8 cellular contexts compared by ENCODE assay signal in genomic region chr11:66288866-66289547, GRCh38. TPM values are rescaled to one million over a fixed set of nuclear protein-coding genes. Genes with fewer than 3 reads are reported as not detected.
A peak's percentile ranks its signal among the peaks of the same experiment; 100 is the strongest.
DNase-seq lines count a peak whose midpoint lies in the region; ATAC-seq and TF ChIP-seq lines count a peak whose summit lies in the region.

Gene YIF1A (minus strand): TSS chr11:66289143. CDS start chr11:66288985, 158 bp downstream.

- H3K27ac ChIP-seq in caudate nucleus (ENCODE audit: low read depth, low read length) (peak within 1 kb of the TSS; percentile 95), smooth muscle cell (ENCODE audit: low read depth) (peak within 1 kb of the TSS; percentile 93)

- H3K4me1 Mint-ChIP-seq in activated B cell treated with CpG ODN at 0.5 μM for 24 hours: peaks cover 31% of the 10 kb centered on the region

- peaks cover 15% of the 10 kb centered on the region for H3K4me1 ChIP-seq in smooth muscle cell (ENCODE audit: low read depth)

- CTCF ChIA-PET in activated B cell treated with CpG ODN at 0.5 μM for 24 hours (lab: Charles Lee): interaction anchor here (0.7 to 1.7 kb wide), 3 partner anchors 23 to 244 kb away, joined by 3 to 10 read pairs (median 3); no protein-coding TSS in a partner anchor

- peak within 1 kb of the TSS; percentile 89 for H3K4me3 Mint-ChIP-seq in activated B cell treated with CpG ODN at 0.5 μM for 24 hours

- WGBS in smooth muscle cell (ENCODE audit: low lambda C conversion rate): under 1% methylated on average over 54 of the region's 74 CpGs

- peaks cover 35% of the 10 kb centered on the region for H3K27me3 ChIP-seq in smooth muscle cell (ENCODE audit: low read depth)

- H3K4me2 ChIP-seq in smooth muscle cell: peak within 1 kb of the TSS; percentile 86

- in situ Hi-C loops in GM18951 (cut with MboI; ENCODE audit: low sequenced_read_pairs, unreplicated experiment): no loop called here

- peak within 1 kb of the TSS; percentile 90 for H3K9ac ChIP-seq in smooth muscle cell (ENCODE audit: low read depth)

- DNase-seq in AG08395 (ENCODE audit: low spot score): peak; percentile 100
- DNase-seq in NCI-H345 (lab: John Stamatoyannopoulos, UW): peak; percentile 99
- peak; percentile 93 for DNase-seq in activated B cell treated with CpG ODN at 0.5 μM for 24 hours
- peak; percentile 88 to 100 (median 99) for DNase-seq in caudate nucleus (lab: John Stamatoyannopoulos, UW)
- DNase-seq in iPS-NIHi7 (ENCODE audit: extremely low spot score): peak; percentile 100
- DNase-seq in smooth muscle cell (lab: John Stamatoyannopoulos, UW; ENCODE audit: unreplicated experiment): peak; percentile 94

- H3K36me3 Mint-ChIP-seq in activated B cell treated with CpG ODN at 0.5 μM for 24 hours (ENCODE audit: low read depth): peaks cover 19% of the 10 kb centered on the region

- POLR2A ChIA-PET in activated B cell treated with CpG ODN at 0.5 μM for 24 hours (lab: Charles Lee): interaction anchor here (0.6 to 4.0 kb wide), 23 partner anchors 9 to 793 kb away, joined by 3 to 42 read pairs (median 6); partner anchors contain the start of genes BRMS1, CCDC85B, CD248 and CNIH2

- no peaks in the 10 kb centered on the region for H3K9me3 ChIP-seq in smooth muscle cell (replicated peaks; ENCODE audit: low read depth)

- H2AFZ ChIP-seq in smooth muscle cell (ENCODE audit: low read depth): no peak within 1 kb of the TSS

- peaks cover 35% of the 10 kb centered on the region for H3K79me2 ChIP-seq in smooth muscle cell (ENCODE audit: low read depth)

- H3F3A ChIP-seq in smooth muscle cell (ENCODE audit: low read depth): no peaks in the 10 kb centered on the region

- peak; percentile 84 for ATAC-seq in HG03196 (IDR thresholded peaks at IDR 0.05; ENCODE audit: unreplicated experiment)
- peak; percentile 95 for ATAC-seq in activated B cell treated with CpG ODN at 0.5 μM for 24 hours (ENCODE audit: low read depth)

- H3K4me3 ChIP-seq in smooth muscle cell: peak within 1 kb of the TSS; percentile 71

- H4K20me1 ChIP-seq in smooth muscle cell (ENCODE audit: low read depth): peaks cover 40% of the 10 kb centered on the region

- peak; percentile 93 for TF ChIP-seq POLR2A in GM18951 (IDR thresholded peaks at IDR 0.05; ENCODE audit: extremely low read depth, insufficient read depth, insufficient read length)

- no peaks in the 10 kb centered on the region for H3K9me3 Mint-ChIP-seq in activated B cell treated with CpG ODN at 0.5 μM for 24 hours

- TF ChIP-seq CTCF in activated B cell treated with CpG ODN at 0.5 μM for 24 hours (IDR thresholded peaks at IDR 0.05) (no peak), smooth muscle cell (IDR thresholded peaks at IDR 0.05; ENCODE audit: borderline replicate concordance, insufficient read depth, poor library complexity, severe bottlenecking) (no peak)

- no peaks in the 10 kb centered on the region for H3K36me3 ChIP-seq in smooth muscle cell (ENCODE audit: low read depth)

- intact Hi-C loops in activated B cell treated with CpG ODN at 0.5 μM for 24 hours (cut with micrococcal nuclease): loop anchor here (1.0 to 2.0 kb wide), 4 partner anchors 21 to 177 kb away; partner anchors contain the start of genes PELI3 and RAB1B

- H3K27ac Mint-ChIP-seq in activated B cell treated with CpG ODN at 0.5 μM for 24 hours: peak within 1 kb of the TSS; percentile 90

- H3K27me3 Mint-ChIP-seq in activated B cell treated with CpG ODN at 0.5 μM for 24 hours: peaks cover 18% of the 10 kb centered on the region

RNA-seq across cellular contexts. Expression of gene YIF1A, which starts in this region (rescaled TPM):
- total RNA-seq in activated B cell treated with CpG ODN at 0.5 μM for 24 hours: 53.4 and 62.6 TPM in 2 replicates
- 110 and 195 TPM in 2 replicates for total RNA-seq in smooth muscle cell
- 320 and 365 TPM in 2 replicates for polyA plus RNA-seq in smooth muscle cell

Comparison
In these comparisons a context has a peak if more than half of its experiments do, and no peak if none do; other contexts are left out.
1. Peak in every context shown above with its lines: DNase-seq, ATAC-seq, H3K4me3 ChIP-seq and H3K27ac ChIP-seq.